Comparison of ENCODE assay signal across 16 cellular contexts in genomic region chr2:128801581-128801980, GRCh38.
"Had no signal": no experiment of that assay in that cellular context is flagged by ENCODE, and none has a peak within 500 bp of the region (broad histone marks: within the 10 kb centered on the region; RNA-seq: fewer than 3 reads in every experiment).

No MANE protein-coding gene starts in this region.

- ATAC-seq: activated CD8-positive, alpha-beta T cell treated with anti-CD3 and anti-CD28 coated beads for 36 hours; activated naive CD4-positive, alpha-beta T cell treated with anti-CD3 and anti-CD28 coated beads, Interleukin-2, amount 50 U/mL, for 72 hours; activated T-cell treated with anti-CD3 and anti-CD28 coated beads, Interleukin-2, amount 50 U/mL, for 72 hours; naive thymus-derived CD4-positive, alpha-beta T cell; stimulated activated naive B cell treated with anti-CD40 and anti-IgM and Interleukin-4, amounts not matched to agents 10 μg/mL and 1 μg/mL and 100 μg/mL, for 72 hours; upper lobe of right lung had no signal

- DNase-seq: activated B cell treated with CpG ODN at 0.5 μM for 24 hours; activated CD4-positive, alpha-beta T cell treated with anti-CD3 and anti-CD28 coated beads for 4 hours; activated CD8-positive, alpha-beta T cell treated with anti-CD3 and anti-CD28 coated beads for 36 hours; activated gamma-delta T cell treated with Interleukin-2 at 50 U/mL for 16 hours; activated T-cell treated with anti-CD3 and anti-CD28 coated beads, Interleukin-2, amount 50 U/mL, for 72 hours; effector CD8-positive, alpha-beta T cell; esophagus squamous epithelium; mesenchymal stem cell; naive thymus-derived CD4-positive, alpha-beta T cell; stimulated activated naive B cell treated with anti-CD40 and anti-IgM and Interleukin-4, amounts not matched to agents 10 μg/mL and 1 μg/mL and 100 μg/mL, for 72 hours; T-helper 9 cell had no signal

- H3K4me3 Mint-ChIP-seq: activated B cell treated with CpG ODN at 0.5 μM for 24 hours; activated CD8-positive, alpha-beta T cell treated with anti-CD3 and anti-CD28 coated beads for 36 hours; activated T-cell treated with anti-CD3 and anti-CD28 coated beads, Interleukin-2, amount 50 U/mL, for 72 hours; dendritic cell treated with granulocyte-macrophage colony-stimulating factor and Interleukin-4, amounts not matched to agents 40 ng/mL and 50 ng/mL, for 4 days; naive thymus-derived CD4-positive, alpha-beta T cell; neural progenitor cell; stimulated activated naive B cell treated with anti-CD40 and anti-IgM and Interleukin-4, amounts not matched to agents 10 μg/mL and 1 μg/mL and 100 μg/mL, for 72 hours had no signal

- H3K36me3 Mint-ChIP-seq: activated naive CD4-positive, alpha-beta T cell treated with anti-CD3 and anti-CD28 coated beads, Interleukin-2, amount 50 U/mL, for 72 hours; naive thymus-derived CD4-positive, alpha-beta T cell; neural progenitor cell; stimulated activated naive B cell treated with anti-CD40 and anti-IgM and Interleukin-4, amounts not matched to agents 10 μg/mL and 1 μg/mL and 100 μg/mL, for 72 hours had no signal

- H3K27me3 Mint-ChIP-seq: activated B cell treated with CpG ODN at 0.5 μM for 24 hours; activated CD8-positive, alpha-beta T cell treated with anti-CD3 and anti-CD28 coated beads for 36 hours had no signal

- H3K9me3 Mint-ChIP-seq: activated B cell treated with CpG ODN at 0.5 μM for 24 hours; activated CD8-positive, alpha-beta T cell treated with anti-CD3 and anti-CD28 coated beads for 36 hours; activated naive CD4-positive, alpha-beta T cell treated with anti-CD3 and anti-CD28 coated beads, Interleukin-2, amount 50 U/mL, for 72 hours; activated T-cell treated with anti-CD3 and anti-CD28 coated beads, Interleukin-2, amount 50 U/mL, for 72 hours; dendritic cell treated with granulocyte-macrophage colony-stimulating factor and Interleukin-4, amounts not matched to agents 40 ng/mL and 50 ng/mL, for 4 days; neural progenitor cell had no signal

- H3K4me1 Mint-ChIP-seq: activated B cell treated with CpG ODN at 0.5 μM for 24 hours; naive thymus-derived CD4-positive, alpha-beta T cell; neural progenitor cell; stimulated activated naive B cell treated with anti-CD40 and anti-IgM and Interleukin-4, amounts not matched to agents 10 μg/mL and 1 μg/mL and 100 μg/mL, for 72 hours had no signal

- H3K27ac Mint-ChIP-seq: activated B cell treated with CpG ODN at 0.5 μM for 24 hours; activated CD8-positive, alpha-beta T cell treated with anti-CD3 and anti-CD28 coated beads for 36 hours; activated naive CD4-positive, alpha-beta T cell treated with anti-CD3 and anti-CD28 coated beads, Interleukin-2, amount 50 U/mL, for 72 hours; activated T-cell treated with anti-CD3 and anti-CD28 coated beads, Interleukin-2, amount 50 U/mL, for 72 hours; dendritic cell treated with granulocyte-macrophage colony-stimulating factor and Interleukin-4, amounts not matched to agents 40 ng/mL and 50 ng/mL, for 4 days; naive thymus-derived CD4-positive, alpha-beta T cell; neural progenitor cell; progenitor cell of endocrine pancreas; stimulated activated naive B cell treated with anti-CD40 and anti-IgM and Interleukin-4, amounts not matched to agents 10 μg/mL and 1 μg/mL and 100 μg/mL, for 72 hours had no signal
